1 cellular context compared by ENCODE assay signal in the genomic region with DNA sequence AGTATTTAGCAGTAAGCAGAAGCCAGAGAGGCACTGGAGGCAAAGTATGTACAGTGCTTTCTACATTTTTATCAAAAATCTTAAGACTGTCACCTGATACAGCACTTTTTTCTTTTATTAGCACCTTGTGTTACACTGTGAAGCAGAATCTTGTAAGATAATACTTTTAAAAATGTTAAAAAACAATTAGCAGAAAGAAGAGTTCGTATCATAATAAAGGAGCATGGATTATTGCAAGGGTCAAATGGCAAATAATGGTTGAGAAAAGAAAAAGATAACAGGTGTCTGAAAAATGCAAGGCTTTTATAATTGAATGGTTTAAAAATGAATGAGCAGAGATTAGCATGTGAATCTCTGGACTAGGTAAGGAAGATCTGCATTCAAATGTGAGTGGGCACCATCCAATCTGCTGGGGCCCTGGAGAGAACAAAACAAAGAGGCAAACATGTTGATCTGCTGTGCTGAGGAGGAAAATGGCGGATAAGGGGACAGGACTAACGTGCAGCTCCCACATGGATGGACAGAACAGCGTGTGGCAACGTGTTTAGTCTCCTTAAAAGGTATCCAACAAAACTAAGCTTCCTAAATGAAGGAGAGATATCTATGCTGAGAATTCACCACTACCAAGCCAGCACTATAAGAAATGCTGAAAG.
TF ChIP-seq lines count a peak whose summit lies in the region.

No MANE protein-coding gene starts in this region.

TF ChIP-seq in H1, 55 proteins besides CTCF, POLR2A, EP300 and RAD21:
- TF ChIP-seq GABPA (IDR thresholded peaks at IDR 0.05; ENCODE audit: borderline replicate concordance, insufficient read depth, low read length) (no peak), ZNF274 (IDR thresholded peaks at IDR 0.05; ENCODE audit: borderline replicate concordance, extremely low read depth, low read length) (no peak), CREB1 (IDR thresholded peaks at IDR 0.05) (no peak), EGR1 (IDR thresholded peaks at IDR 0.05; ENCODE audit: borderline replicate concordance, low read depth, low read length) (peak; percentile 38; the same call in 1 of the 2 replicates), TAF1 (IDR thresholded peaks at IDR 0.05; ENCODE audit: low read depth, low read length) (peak; percentile 57; the same call in 1 of the 2 replicates), SAP30 (IDR thresholded peaks at IDR 0.05; ENCODE audit: insufficient read depth, insufficient replicate concordance, low read length) (no peak), NANOG (IDR thresholded peaks at IDR 0.05; ENCODE audit: insufficient read depth, low read depth, low read length, poor library complexity, severe bottlenecking) (peak; percentile 62), TBP (IDR thresholded peaks at IDR 0.05; ENCODE audit: low read depth, low read length) (peak; percentile 62; the same call in 1 of the 2 replicates), CTBP2 (IDR thresholded peaks at IDR 0.05; ENCODE audit: borderline replicate concordance, insufficient read depth, insufficient read length, low read length) (no peak), SP4 (IDR thresholded peaks at IDR 0.05; ENCODE audit: low read length) (no peak), CEBPB (IDR thresholded peaks at IDR 0.05; ENCODE audit: low read depth, low read length) (no peak), HDAC2 (IDR thresholded peaks at IDR 0.05; ENCODE audit: borderline replicate concordance in 1 of 2, low read depth in 2 of 2, low read length in 2 of 2) (peak in 1 of 2 experiments; percentile 31; a peak in 1 of 4 replicates), JUN (IDR thresholded peaks at IDR 0.05; ENCODE audit: low read depth, low read length) (no peak), MAFK (IDR thresholded peaks at IDR 0.05; ENCODE audit: low read depth, low read length) (0 out of 2 replicates have a peak, but pooled peaks have one; percentile 15), SIX5 (IDR thresholded peaks at IDR 0.05; ENCODE audit: low read depth, low read length) (no peak), CHD2 (IDR thresholded peaks at IDR 0.05; ENCODE audit: low read length) (no peak), POLR2AphosphoS5 (IDR thresholded peaks at IDR 0.05; ENCODE audit: low read depth, low read length) (peak; percentile 96), EZH2 (IDR thresholded peaks at IDR 0.05; ENCODE audit: low read depth, low read length, severe bottlenecking) (no peak), YY1 (IDR thresholded peaks at IDR 0.05; ENCODE audit: low read depth, low read length) (peak; percentile 96), CBX8 (IDR thresholded peaks at IDR 0.05; ENCODE audit: borderline replicate concordance, low read depth, low read length) (no peak), SRF (IDR thresholded peaks at IDR 0.05; ENCODE audit: low read depth, low read length) (no peak), GTF2F1 (IDR thresholded peaks at IDR 0.05; ENCODE audit: borderline replicate concordance, low read depth, low read length) (peak; percentile 80; the same call in 1 of the 2 replicates)
- TF ChIP-seq, protein P1, sequence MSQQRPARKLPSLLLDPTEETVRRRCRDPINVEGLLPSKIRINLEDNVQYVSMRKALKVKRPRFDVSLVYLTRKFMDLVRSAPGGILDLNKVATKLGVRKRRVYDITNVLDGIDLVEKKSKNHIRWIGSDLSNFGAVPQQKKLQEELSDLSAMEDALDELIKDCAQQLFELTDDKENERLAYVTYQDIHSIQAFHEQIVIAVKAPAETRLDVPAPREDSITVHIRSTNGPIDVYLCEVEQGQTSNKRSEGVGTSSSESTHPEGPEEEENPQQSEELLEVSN (IDR thresholded peaks at IDR 0.05) = peak; percentile 86
- TF ChIP-seq, protein P2, sequence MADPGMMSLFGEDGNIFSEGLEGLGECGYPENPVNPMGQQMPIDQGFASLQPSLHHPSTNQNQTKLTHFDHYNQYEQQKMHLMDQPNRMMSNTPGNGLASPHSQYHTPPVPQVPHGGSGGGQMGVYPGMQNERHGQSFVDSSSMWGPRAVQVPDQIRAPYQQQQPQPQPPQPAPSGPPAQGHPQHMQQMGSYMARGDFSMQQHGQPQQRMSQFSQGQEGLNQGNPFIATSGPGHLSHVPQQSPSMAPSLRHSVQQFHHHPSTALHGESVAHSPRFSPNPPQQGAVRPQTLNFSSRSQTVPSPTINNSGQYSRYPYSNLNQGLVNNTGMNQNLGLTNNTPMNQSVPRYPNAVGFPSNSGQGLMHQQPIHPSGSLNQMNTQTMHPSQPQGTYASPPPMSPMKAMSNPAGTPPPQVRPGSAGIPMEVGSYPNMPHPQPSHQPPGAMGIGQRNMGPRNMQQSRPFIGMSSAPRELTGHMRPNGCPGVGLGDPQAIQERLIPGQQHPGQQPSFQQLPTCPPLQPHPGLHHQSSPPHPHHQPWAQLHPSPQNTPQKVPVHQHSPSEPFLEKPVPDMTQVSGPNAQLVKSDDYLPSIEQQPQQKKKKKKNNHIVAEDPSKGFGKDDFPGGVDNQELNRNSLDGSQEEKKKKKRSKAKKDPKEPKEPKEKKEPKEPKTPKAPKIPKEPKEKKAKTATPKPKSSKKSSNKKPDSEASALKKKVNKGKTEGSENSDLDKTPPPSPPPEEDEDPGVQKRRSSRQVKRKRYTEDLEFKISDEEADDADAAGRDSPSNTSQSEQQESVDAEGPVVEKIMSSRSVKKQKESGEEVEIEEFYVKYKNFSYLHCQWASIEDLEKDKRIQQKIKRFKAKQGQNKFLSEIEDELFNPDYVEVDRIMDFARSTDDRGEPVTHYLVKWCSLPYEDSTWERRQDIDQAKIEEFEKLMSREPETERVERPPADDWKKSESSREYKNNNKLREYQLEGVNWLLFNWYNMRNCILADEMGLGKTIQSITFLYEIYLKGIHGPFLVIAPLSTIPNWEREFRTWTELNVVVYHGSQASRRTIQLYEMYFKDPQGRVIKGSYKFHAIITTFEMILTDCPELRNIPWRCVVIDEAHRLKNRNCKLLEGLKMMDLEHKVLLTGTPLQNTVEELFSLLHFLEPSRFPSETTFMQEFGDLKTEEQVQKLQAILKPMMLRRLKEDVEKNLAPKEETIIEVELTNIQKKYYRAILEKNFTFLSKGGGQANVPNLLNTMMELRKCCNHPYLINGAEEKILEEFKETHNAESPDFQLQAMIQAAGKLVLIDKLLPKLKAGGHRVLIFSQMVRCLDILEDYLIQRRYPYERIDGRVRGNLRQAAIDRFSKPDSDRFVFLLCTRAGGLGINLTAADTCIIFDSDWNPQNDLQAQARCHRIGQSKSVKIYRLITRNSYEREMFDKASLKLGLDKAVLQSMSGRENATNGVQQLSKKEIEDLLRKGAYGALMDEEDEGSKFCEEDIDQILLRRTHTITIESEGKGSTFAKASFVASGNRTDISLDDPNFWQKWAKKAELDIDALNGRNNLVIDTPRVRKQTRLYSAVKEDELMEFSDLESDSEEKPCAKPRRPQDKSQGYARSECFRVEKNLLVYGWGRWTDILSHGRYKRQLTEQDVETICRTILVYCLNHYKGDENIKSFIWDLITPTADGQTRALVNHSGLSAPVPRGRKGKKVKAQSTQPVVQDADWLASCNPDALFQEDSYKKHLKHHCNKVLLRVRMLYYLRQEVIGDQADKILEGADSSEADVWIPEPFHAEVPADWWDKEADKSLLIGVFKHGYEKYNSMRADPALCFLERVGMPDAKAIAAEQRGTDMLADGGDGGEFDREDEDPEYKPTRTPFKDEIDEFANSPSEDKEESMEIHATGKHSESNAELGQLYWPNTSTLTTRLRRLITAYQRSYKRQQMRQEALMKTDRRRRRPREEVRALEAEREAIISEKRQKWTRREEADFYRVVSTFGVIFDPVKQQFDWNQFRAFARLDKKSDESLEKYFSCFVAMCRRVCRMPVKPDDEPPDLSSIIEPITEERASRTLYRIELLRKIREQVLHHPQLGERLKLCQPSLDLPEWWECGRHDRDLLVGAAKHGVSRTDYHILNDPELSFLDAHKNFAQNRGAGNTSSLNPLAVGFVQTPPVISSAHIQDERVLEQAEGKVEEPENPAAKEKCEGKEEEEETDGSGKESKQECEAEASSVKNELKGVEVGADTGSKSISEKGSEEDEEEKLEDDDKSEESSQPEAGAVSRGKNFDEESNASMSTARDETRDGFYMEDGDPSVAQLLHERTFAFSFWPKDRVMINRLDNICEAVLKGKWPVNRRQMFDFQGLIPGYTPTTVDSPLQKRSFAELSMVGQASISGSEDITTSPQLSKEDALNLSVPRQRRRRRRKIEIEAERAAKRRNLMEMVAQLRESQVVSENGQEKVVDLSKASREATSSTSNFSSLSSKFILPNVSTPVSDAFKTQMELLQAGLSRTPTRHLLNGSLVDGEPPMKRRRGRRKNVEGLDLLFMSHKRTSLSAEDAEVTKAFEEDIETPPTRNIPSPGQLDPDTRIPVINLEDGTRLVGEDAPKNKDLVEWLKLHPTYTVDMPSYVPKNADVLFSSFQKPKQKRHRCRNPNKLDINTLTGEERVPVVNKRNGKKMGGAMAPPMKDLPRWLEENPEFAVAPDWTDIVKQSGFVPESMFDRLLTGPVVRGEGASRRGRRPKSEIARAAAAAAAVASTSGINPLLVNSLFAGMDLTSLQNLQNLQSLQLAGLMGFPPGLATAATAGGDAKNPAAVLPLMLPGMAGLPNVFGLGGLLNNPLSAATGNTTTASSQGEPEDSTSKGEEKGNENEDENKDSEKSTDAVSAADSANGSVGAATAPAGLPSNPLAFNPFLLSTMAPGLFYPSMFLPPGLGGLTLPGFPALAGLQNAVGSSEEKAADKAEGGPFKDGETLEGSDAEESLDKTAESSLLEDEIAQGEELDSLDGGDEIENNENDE (IDR thresholded peaks at IDR 0.05; ENCODE audit: insufficient replicate concordance, low read length) = peak; percentile 93
- TF ChIP-seq, protein P3, sequence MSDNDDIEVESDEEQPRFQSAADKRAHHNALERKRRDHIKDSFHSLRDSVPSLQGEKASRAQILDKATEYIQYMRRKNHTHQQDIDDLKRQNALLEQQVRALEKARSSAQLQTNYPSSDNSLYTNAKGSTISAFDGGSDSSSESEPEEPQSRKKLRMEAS (IDR thresholded peaks at IDR 0.05) = peak; percentile 94
